Comparison of ENCODE assay signal across 20 cellular contexts in the genomic region with DNA sequence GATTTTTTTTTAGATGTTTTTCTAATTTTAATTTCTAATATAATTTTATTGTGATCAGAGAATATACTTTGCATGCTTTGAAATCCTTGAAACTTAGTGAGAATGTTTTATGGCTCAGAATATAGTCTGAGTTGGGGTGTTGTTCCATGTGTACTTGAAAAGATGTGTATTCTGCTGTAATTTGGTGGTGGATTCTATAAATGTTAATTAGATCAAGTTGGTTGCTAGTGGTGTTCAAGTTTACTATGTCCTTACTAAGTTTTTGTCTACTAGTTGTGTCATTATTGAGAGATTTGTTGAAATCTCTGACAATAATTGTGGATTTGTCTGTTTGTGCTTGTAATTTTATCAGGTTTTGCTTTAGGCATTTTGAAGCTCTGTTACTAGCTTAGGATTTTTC. TPM values are rescaled to one million over a fixed set of nuclear protein-coding genes. Genes with fewer than 3 reads are reported as not detected.
DNase-seq lines count a peak whose midpoint lies in the region; ATAC-seq, FAIRE-seq and TF ChIP-seq lines count a peak whose summit lies in the region.
"Had no signal": no experiment of that assay in that cellular context is flagged by ENCODE, and none has a peak within 500 bp of the region (broad histone marks: within the 10 kb centered on the region; RNA-seq: fewer than 3 reads in every experiment).

No MANE protein-coding gene starts in this region.

- POLR2A ChIA-PET in A549 (lab: Yijun Ruan, JAX): no interaction called here
- POLR2A ChIA-PET in HEK293 (lab: Yijun Ruan, JAX): no interaction called here

- TF ChIP-seq EP300 in A549 (IDR thresholded peaks at IDR 0.05): no peak

- H3K4me1 ChIP-seq in A549: peaks cover 12% of the 10 kb centered on the region; the same call in 2 of the 3 replicates
- H3K4me1 ChIP-seq in HEK293 (ENCODE audit: control insufficient read depth, insufficient read depth, low read length): peaks cover 16% of the 10 kb centered on the region
- H3K4me1 ChIP-seq in lower lobe of right lung: peaks cover 17% of the 10 kb centered on the region
- H3K4me1 ChIP-seq: Caco-2 had no signal

- H3K9me3 ChIP-seq in A549 (0 out of 3 replicates have a peak, but pooled peaks cover 5% of the 10 kb centered on the region), HEK293 (ENCODE audit: control insufficient read depth, insufficient read depth, low read depth, low read length) (no peaks in the 10 kb centered on the region; the same call in 1 of the 2 replicates), lower lobe of right lung (peaks cover 7% of the 10 kb centered on the region)
- H3K9me3 ChIP-seq: Caco-2 had no signal

- TF ChIP-seq RAD21 in A549 (conservative IDR thresholded peaks at IDR 0.05 in 1 of 2, IDR thresholded peaks at IDR 0.05 in 1 of 2): no peak

- no peak overlapping the region for H3K4me3 ChIP-seq in A549
- no peak overlapping the region for H3K4me3 ChIP-seq in HEK293 (ENCODE audit: low read depth, low read length)
- no peak overlapping the region for H3K4me3 ChIP-seq in lower lobe of right lung
- H3K4me3 ChIP-seq: BLaER1 treated with 17β-estradiol and CSF1 and Interleukin-3, amounts not matched to agents 10 nM and 100 nM had no signal

- H3K27ac ChIP-seq in A549 (no peak overlapping the region), HEK293 (ENCODE audit: extremely low read depth, low read depth, low read length) (no peak overlapping the region), lower lobe of right lung (no peak overlapping the region)
- H3K27ac ChIP-seq: BLaER1 treated with 17β-estradiol and CSF1 and Interleukin-3, amounts not matched to agents 10 nM and 100 nM; C4-2B had no signal

- intact Hi-C loops in lower lobe of right lung (cut with DNase I): no loop called here

- DNase-seq in A549 (ENCODE audit: low read depth in 1 of 2, low spot score in 1 of 2) (no peak), frontal cortex (ENCODE audit: low spot score in 2 of 2) (no peak), lower lobe of right lung (no peak)
- DNase-seq in activated naive CD4-positive, alpha-beta T cell treated with anti-CD3 and anti-CD28 coated beads, Interleukin-2, amount 50 U/mL, for 16 hours: no peak
- DNase-seq: 8988T; AML-193; Caco-2; Calu3; CD4-positive, alpha-beta T cell; CD8-positive, alpha-beta T cell; DMS79 treated with DMSO at 0.1 percent for 48 hours; GF-D8 had no signal

- ATAC-seq in A549 (no peak), lower lobe of right lung (no peak), GM19395 (IDR thresholded peaks at IDR 0.05; ENCODE audit: unreplicated experiment) (no peak)
- ATAC-seq: CD8-positive, alpha-beta T cell had no signal

- no peak for TF ChIP-seq CTCF in A549 (IDR thresholded peaks at IDR 0.05)
- TF ChIP-seq CTCF in HEK293 (tag by site-specific recombination; IDR thresholded peaks at IDR 0.05): no peak
- no peak for TF ChIP-seq CTCF in lower lobe of right lung (IDR thresholded peaks at IDR 0.05)

- CTCF ChIA-PET in A549 (lab: Yijun Ruan, JAX) (no interaction called here), HEK293 (lab: Yijun Ruan, JAX) (no interaction called here)

- FAIRE-seq in A549 (lab: Jason Lieb, UNC) (peak; percentile 83), frontal cortex (lab: Jason Lieb, UNC) (peak; percentile 42)
- FAIRE-seq: A204.1, D721Med, GM12891, GM19239 had no signal

- TF ChIP-seq POLR2A in A549 (IDR thresholded peaks at IDR 0.05; ENCODE audit: low read length): no peak

- H3K4me2 ChIP-seq in A549: no peak overlapping the region
- H3K4me2 ChIP-seq: BLaER1 treated with 17β-estradiol and CSF1 and Interleukin-3, amounts not matched to agents 10 nM and 100 nM had no signal

- no peaks in the 10 kb centered on the region for H3K36me3 ChIP-seq in HEK293 (ENCODE audit: control insufficient read depth in 2 of 2, insufficient read depth in 1 of 2, low read length in 2 of 2)
- no peaks in the 10 kb centered on the region for H3K36me3 ChIP-seq in lower lobe of right lung

- H3K27me3 ChIP-seq in lower lobe of right lung (ENCODE audit: low read depth): no peaks in the 10 kb centered on the region
- H3K27me3 ChIP-seq: BLaER1 treated with 17β-estradiol and CSF1 and Interleukin-3, amounts not matched to agents 10 nM and 100 nM had no signal

TF ChIP-seq in A549, 52 proteins besides CTCF, POLR2A, EP300 and RAD21 (continues in another document):
- TF ChIP-seq, protein P1, sequence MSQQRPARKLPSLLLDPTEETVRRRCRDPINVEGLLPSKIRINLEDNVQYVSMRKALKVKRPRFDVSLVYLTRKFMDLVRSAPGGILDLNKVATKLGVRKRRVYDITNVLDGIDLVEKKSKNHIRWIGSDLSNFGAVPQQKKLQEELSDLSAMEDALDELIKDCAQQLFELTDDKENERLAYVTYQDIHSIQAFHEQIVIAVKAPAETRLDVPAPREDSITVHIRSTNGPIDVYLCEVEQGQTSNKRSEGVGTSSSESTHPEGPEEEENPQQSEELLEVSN (IDR thresholded peaks at IDR 0.05; ENCODE audit: borderline replicate concordance, low read depth): no peak
- TF ChIP-seq RNF2 (IDR thresholded peaks at IDR 0.05; ENCODE audit: borderline replicate concordance, low read depth) (no peak), HDAC2 (IDR thresholded peaks at IDR 0.05) (no peak), KDM1A (IDR thresholded peaks at IDR 0.05; ENCODE audit: low read depth) (no peak), RCOR1 (IDR thresholded peaks at IDR 0.05; ENCODE audit: low read depth, low read length) (no peak), MYC (IDR thresholded peaks at IDR 0.05; ENCODE audit: borderline replicate concordance, low read length) (no peak), FOSB (CRISPR knock-in tag; IDR thresholded peaks at IDR 0.05) (no peak), RFX5 (IDR thresholded peaks at IDR 0.05) (no peak), POLR2AphosphoS2 (conservative IDR thresholded peaks at IDR 0.05; ENCODE audit: low read length) (no peak), BHLHE40 (IDR thresholded peaks at IDR 0.05; ENCODE audit: low read depth, low read length) (no peak), CBX2 (IDR thresholded peaks at IDR 0.05; ENCODE audit: borderline replicate concordance, low read depth) (no peak), SREBF2 (IDR thresholded peaks at IDR 0.05) (no peak)
- TF ChIP-seq, protein P2, sequence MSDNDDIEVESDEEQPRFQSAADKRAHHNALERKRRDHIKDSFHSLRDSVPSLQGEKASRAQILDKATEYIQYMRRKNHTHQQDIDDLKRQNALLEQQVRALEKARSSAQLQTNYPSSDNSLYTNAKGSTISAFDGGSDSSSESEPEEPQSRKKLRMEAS (IDR thresholded peaks at IDR 0.05): no peak
- TF ChIP-seq, protein P3, sequence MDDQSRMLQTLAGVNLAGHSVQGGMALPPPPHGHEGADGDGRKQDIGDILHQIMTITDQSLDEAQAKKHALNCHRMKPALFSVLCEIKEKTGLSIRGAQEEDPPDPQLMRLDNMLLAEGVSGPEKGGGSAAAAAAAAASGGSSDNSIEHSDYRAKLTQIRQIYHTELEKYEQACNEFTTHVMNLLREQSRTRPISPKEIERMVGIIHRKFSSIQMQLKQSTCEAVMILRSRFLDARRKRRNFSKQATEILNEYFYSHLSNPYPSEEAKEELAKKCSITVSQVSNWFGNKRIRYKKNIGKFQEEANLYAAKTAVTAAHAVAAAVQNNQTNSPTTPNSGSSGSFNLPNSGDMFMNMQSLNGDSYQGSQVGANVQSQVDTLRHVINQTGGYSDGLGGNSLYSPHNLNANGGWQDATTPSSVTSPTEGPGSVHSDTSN (IDR thresholded peaks at IDR 0.05): no peak

TF ChIP-seq in HEK293, 187 proteins besides CTCF, POLR2A, EP300 and RAD21:
- TF ChIP-seq ZNF16 (tag by site-specific recombination; IDR thresholded peaks at IDR 0.05; ENCODE audit: low read depth) (no peak), ZNF555 (tag by site-specific recombination; conservative IDR thresholded peaks at IDR 0.05) (peak; percentile 5; the same call in 1 of the 2 replicates), ZNF626 (tag by site-specific recombination; IDR thresholded peaks at IDR 0.05) (peak; percentile 12; the same call in 1 of the 2 replicates), ZNF214 (tag by site-specific recombination; IDR thresholded peaks at IDR 0.05; ENCODE audit: borderline replicate concordance) (no peak), ZNF311 (tag by site-specific recombination; IDR thresholded peaks at IDR 0.05; ENCODE audit: borderline replicate concordance) (no peak), ZNF266 (tag by site-specific recombination; IDR thresholded peaks at IDR 0.05; ENCODE audit: low read depth) (no peak), ZXDB (tag by site-specific recombination; IDR thresholded peaks at IDR 0.05) (0 out of 2 replicates have a peak, but pooled peaks have one; percentile 8), ZNF354C (tag by site-specific recombination; IDR thresholded peaks at IDR 0.05; ENCODE audit: borderline replicate concordance, low read depth) (no peak)

RNA-seq across cellular contexts. Expression of a gene that starts 29.7 kb away (rescaled TPM):
- polyA plus RNA-seq in A549 (2011; rRNA removed) (41.8 TPM in 2 replicates), A549 (2017; fragmentation: RNase III; extraction: RNeasy Plus Mini Kit Qiagen cat#74134 plus additional on column Dnase treatment) (19.0 to 21.5 TPM (median 19.6 TPM) in 3 replicates)
- 13.2 and 14.5 TPM in 2 replicates for polyA plus RNA-seq in A549 (2012; cell fraction: cytosol; rRNA removed)
- polyA plus RNA-seq in A549 (2012; cell fraction: nucleus; rRNA removed): 6.1 and 10.1 TPM in 2 replicates
- polyA minus RNA-seq in A549 (2011; rRNA and poly(A)+ RNA removed): 21.5 and 22.8 TPM in 2 replicates
- total RNA-seq in frontal cortex (76.6 TPM), lower lobe of right lung (19.0 TPM)
